In the genomic region with DNA sequence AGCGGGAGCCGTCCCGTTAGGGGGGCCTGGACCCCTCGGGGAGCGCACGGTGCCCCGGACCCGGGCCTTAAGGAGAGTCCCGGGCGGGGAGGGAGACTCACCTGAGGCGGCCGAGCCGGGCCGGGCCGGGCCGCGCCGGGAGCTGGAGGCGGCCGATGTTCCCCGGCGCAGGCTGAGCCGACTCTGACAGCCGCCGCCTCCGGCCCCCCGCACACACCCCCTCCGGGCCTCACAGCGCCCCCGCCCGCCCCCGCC, we compare ENCODE assay signal across 9 cellular contexts. TPM values are rescaled to one million over a fixed set of nuclear protein-coding genes. Genes with fewer than 3 reads are reported as not detected.
DNase-seq lines count a peak whose midpoint lies in the region; ATAC-seq and TF ChIP-seq lines count a peak whose summit lies in the region.
"Had no signal": no experiment of that assay in that cellular context is flagged by ENCODE, and none has a peak within 500 bp of the region (broad histone marks: within the 10 kb centered on the region; RNA-seq: fewer than 3 reads in every experiment).

A gene (minus strand): TSS at position 188 of the 255 bp plus-strand sequence. CDS start 1,656 bp downstream, outside the sequence.

- no peak for ATAC-seq in HG02623 (IDR thresholded peaks at IDR 0.05; ENCODE audit: unreplicated experiment)

- peak within 1 kb of the TSS; percentile 56 for H3K4me3 Mint-ChIP-seq in T-helper 1 cell treated with Interleukin-12 subunit alpha and Interleukin-12 subunit beta and Interleukin-4 antibody, amounts not matched to agents 30 μg/mL and 1 μg/mL, for 36 hours
- H3K4me3 Mint-ChIP-seq in MCF 10A (ENCODE audit: unreplicated experiment), result peak within 1 kb of the TSS; percentile 65

- no peaks in the 10 kb centered on the region for H3K36me3 ChIP-seq in thymus (ENCODE audit: control insufficient read depth, insufficient read depth)

- DNase-seq in T-helper 1 cell (no peak), MCF 10A (ENCODE audit: unreplicated experiment) (no peak), lower leg skin (ENCODE audit: low spot score in 2 of 2) (no peak), KG1 (lab: John Stamatoyannopoulos, UW) (no peak), hippocampal formation (lab: John Stamatoyannopoulos, UW) (no peak)

- no peaks in the 10 kb centered on the region for H3K36me3 Mint-ChIP-seq in T-helper 1 cell treated with Interleukin-12 subunit alpha and Interleukin-12 subunit beta and Interleukin-4 antibody, amounts not matched to agents 30 μg/mL and 1 μg/mL, for 36 hours (ENCODE audit: low read depth)
- H3K36me3 Mint-ChIP-seq in MCF 10A (ENCODE audit: insufficient read depth, unreplicated experiment), result no peaks in the 10 kb centered on the region

- BruUV-seq in MCF 10A (replicated peaks; lab: Mats Ljungman, UMichigan), result no TSS peak

- H3K9me3 ChIP-seq in thymus (ENCODE audit: control insufficient read depth), result no peaks in the 10 kb centered on the region

- no peak for TF ChIP-seq POLR2A in lower leg skin (IDR thresholded peaks at IDR 0.05)

- no peak for TF ChIP-seq CTCF in MCF 10A (IDR thresholded peaks at IDR 0.05; ENCODE audit: unreplicated experiment)
- no peak for TF ChIP-seq CTCF in lower leg skin (IDR thresholded peaks at IDR 0.05)

- peaks cover 11% of the 10 kb centered on the region for H3K4me1 Mint-ChIP-seq in T-helper 1 cell treated with Interleukin-12 subunit alpha and Interleukin-12 subunit beta and Interleukin-4 antibody, amounts not matched to agents 30 μg/mL and 1 μg/mL, for 36 hours (ENCODE audit: low read depth)
- peaks cover 16% of the 10 kb centered on the region for H3K4me1 Mint-ChIP-seq in MCF 10A (ENCODE audit: insufficient read depth, unreplicated experiment)

- peaks cover 69% of the 10 kb centered on the region for H3K27me3 ChIP-seq in thymus (ENCODE audit: control insufficient read depth, insufficient read depth)

- H3K27ac ChIP-seq in thymus (ENCODE audit: low read depth), result peak within 1 kb of the TSS; percentile 31

- H3K27ac Mint-ChIP-seq in T-helper 1 cell treated with Interleukin-12 subunit alpha and Interleukin-12 subunit beta and Interleukin-4 antibody, amounts not matched to agents 30 μg/mL and 1 μg/mL, for 36 hours, result no peak within 1 kb of the TSS
- H3K27ac Mint-ChIP-seq in MCF 10A (ENCODE audit: low read depth, unreplicated experiment), result no peak within 1 kb of the TSS
- H3K27ac Mint-ChIP-seq: activated naive CD4-positive, alpha-beta T cell treated with anti-CD3 and anti-CD28 coated beads, Interleukin-2, amount 50 U/mL, for 72 hours had no signal

- CTCF ChIA-PET in MCF 10A (lab: Yijun Ruan, JAX), result interaction anchor here (3.9 kb wide), 1 partner anchor 164 kb away, joined by 47 read pairs; no protein-coding TSS in a partner anchor

- H3K4me3 ChIP-seq in lower leg skin (ENCODE audit: low read depth, poor library complexity, severe bottlenecking), result peak within 1 kb of the TSS; percentile 26
- peak within 1 kb of the TSS; percentile 42 for H3K4me3 ChIP-seq in thymus (ENCODE audit: low read length)

- 2% methylated on average over 22 of the region's 32 CpGs; no CpG with 5 or more reads in 1 of the 2 donors for WGBS in lower leg skin, 2 donors
- WGBS in thymus, result under 1% methylated on average over 26 of the region's 32 CpGs

- POLR2A ChIA-PET in MCF 10A (lab: Yijun Ruan, JAX), result interaction anchor here (1.6 kb wide), 1 partner anchor 164 kb away, joined by 4 read pairs; no protein-coding TSS in a partner anchor

- H3K27me3 Mint-ChIP-seq in T-helper 1 cell treated with Interleukin-12 subunit alpha and Interleukin-12 subunit beta and Interleukin-4 antibody, amounts not matched to agents 30 μg/mL and 1 μg/mL, for 36 hours (ENCODE audit: low read depth), result peaks cover 58% of the 10 kb centered on the region
- peaks cover 27% of the 10 kb centered on the region for H3K27me3 Mint-ChIP-seq in MCF 10A (ENCODE audit: insufficient read depth, unreplicated experiment)

- peaks cover 11% of the 10 kb centered on the region for H3K4me1 ChIP-seq in thymus (ENCODE audit: control insufficient read depth, insufficient read depth, low read length)

- intact Hi-C loops in MCF 10A (cut with micrococcal nuclease) (loop anchor here (2.0 kb wide), 1 partner anchor 387 kb away; no protein-coding TSS in a partner anchor), lower leg skin (cut with DNase I; ENCODE audit: low total_unique reads) (loop anchor here (5.0 kb wide), 1 partner anchor 162 kb away; no protein-coding TSS in a partner anchor)

- no peaks in the 10 kb centered on the region for H3K9me3 Mint-ChIP-seq in T-helper 1 cell treated with Interleukin-12 subunit alpha and Interleukin-12 subunit beta and Interleukin-4 antibody, amounts not matched to agents 30 μg/mL and 1 μg/mL, for 36 hours
- H3K9me3 Mint-ChIP-seq in MCF 10A (ENCODE audit: unreplicated experiment), result no peaks in the 10 kb centered on the region
- H3K9me3 Mint-ChIP-seq: activated naive CD4-positive, alpha-beta T cell treated with anti-CD3 and anti-CD28 coated beads, Interleukin-2, amount 50 U/mL, for 72 hours had no signal

RNA-seq across cellular contexts. Expression of the gene that starts here (rescaled TPM):
- total RNA-seq in MCF 10A (2022) (0.30 and 0.37 TPM in 2 replicates), lower leg skin (1 to 10 TPM in 2 of 4 donors, under 1 TPM in 1, not detected in 1; 0.88 to 2.7 (median 1.1) TPM)
- 7.9 TPM for polyA plus RNA-seq in thymus
